In the genomic region with DNA sequence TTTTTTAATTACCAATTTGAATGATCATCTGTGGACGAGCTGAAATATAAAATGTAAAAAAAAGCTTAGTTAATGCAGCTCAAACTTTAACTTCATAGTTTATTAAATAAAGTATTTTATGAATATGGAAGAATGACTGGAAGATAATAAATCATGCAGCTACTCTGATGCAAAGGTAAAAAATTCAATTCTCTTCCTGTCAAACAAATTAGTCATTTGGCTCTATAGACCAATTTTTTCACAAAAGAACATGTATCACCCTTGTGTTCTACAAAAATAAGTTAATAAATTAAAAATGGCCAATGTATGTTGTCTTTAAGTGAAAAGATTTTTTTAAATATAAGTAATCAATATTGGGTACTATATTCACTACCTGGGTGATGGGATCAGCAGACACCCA, we compare ENCODE assay signal across 29 cellular contexts.
"Had no signal": no experiment of that assay in that cellular context is flagged by ENCODE, and none has a peak within 500 bp of the region (broad histone marks: within the 10 kb centered on the region; RNA-seq: fewer than 3 reads in every experiment).

No MANE protein-coding gene starts in this region.

- H3K27ac ChIP-seq: coronary artery, dorsolateral prefrontal cortex, esophagus muscularis mucosa, foreskin keratinocyte, gastroesophageal sphincter, heart right ventricle, left lung, prostate gland, right atrium auricular region, stomach, thyroid gland, vagina had no signal

- DNase-seq: dorsolateral prefrontal cortex; effector CD4-positive, alpha-beta T cell; heart right ventricle; hippocampal formation; immature natural killer cell; left cardiac atrium; left lung; mammary epithelial cell; mesendoderm; midbrain; naive thymus-derived CD4-positive, alpha-beta T cell; nephron progenitor cell; nucleus accumbens; stimulated activated CD4-positive, alpha-beta T cell treated with anti-CD3 and anti-CD28 coated beads, Interleukin-12 subunit alpha, Interleukin-12 subunit beta, amount 100 ng/mL, for 4 hours; stimulated activated CD4-positive, alpha-beta T cell treated with anti-CD3 and anti-CD28 coated beads, Interleukin-1b, Interleukin-23, amount 100 ng/mL, for 48 hours; stimulated activated CD4-positive, alpha-beta T cell treated with anti-CD3 and anti-CD28 coated beads, Interleukin-4, amount 100 ng/mL, for 1 hour; stimulated activated CD8-positive, alpha-beta memory T cell treated with anti-CD3 and anti-CD28 coated beads, Interleukin-4, amount 100 ng/mL, for 48 hours; stimulated activated naive CD4-positive, alpha-beta T cell treated with Interleukin-2 at 50 U/mL for 16 hours; stomach; thyroid gland; trophoblast cell had no signal

- H3K4me3 Mint-ChIP-seq: immature natural killer cell; naive thymus-derived CD4-positive, alpha-beta T cell; nephron progenitor cell had no signal

- H3K4me1 Mint-ChIP-seq: immature natural killer cell, nephron progenitor cell had no signal

- H3K4me2 ChIP-seq: smooth muscle cell had no signal

- H3K4me3 ChIP-seq: coronary artery, dorsolateral prefrontal cortex, esophagus muscularis mucosa, gastroesophageal sphincter, heart right ventricle, left lung, prostate gland, right atrium auricular region, smooth muscle cell, stomach, thyroid gland, vagina had no signal

- H3K9me3 Mint-ChIP-seq: immature natural killer cell; naive thymus-derived CD4-positive, alpha-beta T cell; nephron progenitor cell had no signal

- H3K27me3 ChIP-seq: dorsolateral prefrontal cortex, esophagus muscularis mucosa, foreskin keratinocyte, gastroesophageal sphincter, heart right ventricle, left lung, right atrium auricular region, stomach, thyroid gland, vagina had no signal

- H3K27me3 Mint-ChIP-seq: naive thymus-derived CD4-positive, alpha-beta T cell had no signal

- H3K9me3 ChIP-seq: esophagus muscularis mucosa, gastroesophageal sphincter, heart right ventricle, left lung, prostate gland, right atrium auricular region, stomach, thyroid gland, vagina had no signal

- H3K4me1 ChIP-seq: esophagus muscularis mucosa, foreskin keratinocyte, gastroesophageal sphincter, heart right ventricle, left lung, prostate gland, right atrium auricular region, thyroid gland, vagina had no signal

- H3K27ac Mint-ChIP-seq: immature natural killer cell, nephron progenitor cell had no signal
